In genomic region chr4:165743422-165743821, GRCh38 we compare ENCODE assay signal across 22 cellular contexts.
"Had no signal": no experiment of that assay in that cellular context is flagged by ENCODE, and none has a peak within 500 bp of the region (broad histone marks: within the 10 kb centered on the region; RNA-seq: fewer than 3 reads in every experiment).

No MANE protein-coding gene starts in this region.

- H3K9me3 ChIP-seq: esophagus muscularis mucosa, gastroesophageal sphincter, left lung, lower lobe of right lung, mucosa of descending colon had no signal

- H3K4me3 ChIP-seq: coronary artery, dorsolateral prefrontal cortex, esophagus muscularis mucosa, gastroesophageal sphincter, heart right ventricle, left lung, lower lobe of right lung, mucosa of descending colon had no signal

- H3K36me3 ChIP-seq: esophagus muscularis mucosa, gastroesophageal sphincter, heart right ventricle, left lung, lower lobe of right lung had no signal

- FAIRE-seq: colon, endothelial cell of umbilical vein, frontal cortex, islet of Langerhans, keratinocyte had no signal

- H3K27ac ChIP-seq: coronary artery, dorsolateral prefrontal cortex, esophagus muscularis mucosa, foreskin keratinocyte, gastroesophageal sphincter, heart right ventricle, left lung, lower lobe of right lung had no signal

- ATAC-seq: foreskin keratinocyte, gastroesophageal sphincter, heart right ventricle, left cardiac atrium, left lung, left ventricle myocardium superior, lower lobe of right lung, mucosa of descending colon had no signal

- DNase-seq: dermis blood vessel endothelial cell; dorsolateral prefrontal cortex; effector CD4-positive, alpha-beta T cell; effector memory CD4-positive, alpha-beta T cell; foreskin keratinocyte; heart right ventricle; hippocampal formation; left cardiac atrium; left lung; left ventricle myocardium superior; lower lobe of right lung; mesenchymal stem cell; mucosa of descending colon; naive B cell had no signal

- H3K27me3 ChIP-seq: dorsolateral prefrontal cortex, esophagus muscularis mucosa, foreskin keratinocyte, gastroesophageal sphincter, heart right ventricle, left lung had no signal

- H3K4me1 ChIP-seq: esophagus muscularis mucosa, gastroesophageal sphincter, left lung, lower lobe of right lung had no signal
